ENCODE assay signal across 8 cellular contexts in the genomic region with DNA sequence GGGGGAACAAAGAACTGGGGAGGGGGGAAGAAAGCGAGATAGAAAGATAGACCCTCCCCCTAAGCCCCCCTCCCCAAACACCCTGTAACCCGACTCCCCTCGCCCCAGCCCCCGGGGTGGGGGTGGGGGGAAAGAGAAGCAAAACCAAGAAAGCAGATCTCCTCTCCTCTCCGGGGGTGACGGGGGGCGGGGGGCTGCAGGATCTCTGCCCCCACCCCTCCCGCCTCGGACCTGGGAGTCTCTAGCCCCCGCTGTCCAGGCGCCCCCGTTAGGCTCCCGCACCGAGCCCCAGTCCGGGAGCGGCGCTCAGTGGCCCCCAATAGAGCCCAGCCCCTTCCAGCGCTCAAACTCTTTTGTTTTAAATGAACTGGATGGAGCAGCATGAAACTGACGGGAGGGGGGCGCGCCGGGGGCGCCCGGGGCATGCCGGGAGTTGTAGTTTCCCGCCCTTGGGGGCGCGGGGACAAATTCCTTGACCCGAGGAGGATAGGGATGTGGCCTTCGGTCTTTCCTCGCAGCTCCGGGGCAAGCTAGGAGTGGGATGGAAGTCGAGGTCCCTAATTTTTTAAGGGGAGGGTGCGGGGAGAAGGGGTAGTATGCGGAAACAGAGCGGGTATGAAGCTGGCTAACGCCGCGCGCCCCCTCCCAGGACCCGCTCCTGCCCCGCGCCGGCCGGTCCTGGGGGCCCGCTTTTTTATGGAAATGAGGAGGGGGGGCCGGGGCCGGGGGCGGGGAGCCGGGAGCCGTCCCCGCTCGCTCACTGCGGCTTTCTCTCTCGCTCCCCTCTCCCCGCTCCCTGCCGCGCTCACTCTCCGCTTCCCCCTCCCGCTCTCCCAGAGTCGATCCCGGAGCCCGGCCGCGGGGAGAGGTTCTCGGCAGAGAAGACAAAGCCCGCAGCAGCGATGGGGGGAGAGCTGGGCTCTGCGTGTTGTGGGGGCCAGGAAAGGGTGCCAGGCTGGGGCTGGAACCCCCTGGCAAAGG. TPM values are rescaled to one million over a fixed set of nuclear protein-coding genes. Genes with fewer than 3 reads are reported as not detected.
DNase-seq lines count a peak whose midpoint lies in the region; ATAC-seq and TF ChIP-seq lines count a peak whose summit lies in the region.

A gene with protein sequence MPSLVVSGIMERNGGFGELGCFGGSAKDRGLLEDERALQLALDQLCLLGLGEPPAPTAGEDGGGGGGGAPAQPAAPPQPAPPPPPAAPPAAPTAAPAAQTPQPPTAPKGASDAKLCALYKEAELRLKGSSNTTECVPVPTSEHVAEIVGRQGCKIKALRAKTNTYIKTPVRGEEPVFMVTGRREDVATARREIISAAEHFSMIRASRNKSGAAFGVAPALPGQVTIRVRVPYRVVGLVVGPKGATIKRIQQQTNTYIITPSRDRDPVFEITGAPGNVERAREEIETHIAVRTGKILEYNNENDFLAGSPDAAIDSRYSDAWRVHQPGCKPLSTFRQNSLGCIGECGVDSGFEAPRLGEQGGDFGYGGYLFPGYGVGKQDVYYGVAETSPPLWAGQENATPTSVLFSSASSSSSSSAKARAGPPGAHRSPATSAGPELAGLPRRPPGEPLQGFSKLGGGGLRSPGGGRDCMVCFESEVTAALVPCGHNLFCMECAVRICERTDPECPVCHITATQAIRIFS (minus strand): TSS at position 355 of the 981 bp plus-strand sequence. CDS start 467 bp downstream, outside the sequence.

- no peaks in the 10 kb centered on the region for H3K9me3 ChIP-seq in left lung

- H3K27me3 ChIP-seq in dorsolateral prefrontal cortex, result no peaks in the 10 kb centered on the region
- peaks cover 0 to 55% of the 10 kb centered on the region in 2 donors for H3K27me3 ChIP-seq in left lung

- ATAC-seq in HG02678 (IDR thresholded peaks at IDR 0.05; ENCODE audit: unreplicated experiment) (peak; percentile 49), left lung (peak; percentile 85)

- peaks cover 75% of the 10 kb centered on the region for H3K27me3 Mint-ChIP-seq in activated CD4-positive, alpha-beta T cell treated with anti-CD3 and anti-CD28 coated beads, Interleukin-2, amount 10 ng/mL, durations not matched to agents 24 days and 14 days

- H3K4me1 ChIP-seq in left lung, result peaks cover 8 to 26% of the 10 kb centered on the region in 2 donors

- DNase-seq in CD1c-positive myeloid dendritic cell (ENCODE audit: extremely low spot score), result peak; percentile 62
- DNase-seq in NCI-H510A treated with DMSO at 0.1 percent for 48 hours (lab: John Stamatoyannopoulos, UW), result peak; percentile 86
- peak; percentile 90 for DNase-seq in activated CD4-positive, alpha-beta T cell treated with anti-CD3 and anti-CD28 coated beads, Interleukin-2, amount 10 ng/mL, durations not matched to agents 24 days and 14 days
- peak; percentile 71 to 90 (median 76) for DNase-seq in dorsolateral prefrontal cortex
- peak; percentile 79 to 89 for DNase-seq in left lung
- peak; percentile 66 for DNase-seq in stimulated activated CD4-positive, alpha-beta T cell treated with anti-CD3 and anti-CD28 coated beads, Interleukin-4, amount 100 ng/mL, for 1 hour
- DNase-seq in mesenteric fat pad (ENCODE audit: low spot score), result no peak

- TF ChIP-seq CTCF in dorsolateral prefrontal cortex (IDR thresholded peaks at IDR 0.05 in 54 of 56, conservative IDR thresholded peaks at IDR 0.05 in 2 of 56; ENCODE audit: low read depth in 1 of 56, partially characterized antibody in 56 of 56) (peak in 19 of 56 donors; percentile 7 to 47 (median 23)), left lung (IDR thresholded peaks at IDR 0.05) (no peak)

- H3K4me3 ChIP-seq in dorsolateral prefrontal cortex, result peak within 1 kb of the TSS; percentile 68 to 94 (median 84)
- H3K4me3 ChIP-seq in left lung, result peak within 1 kb of the TSS; percentile 62 to 63

- peaks cover 9% of the 10 kb centered on the region for H3K4me1 Mint-ChIP-seq in activated CD4-positive, alpha-beta T cell treated with anti-CD3 and anti-CD28 coated beads, Interleukin-2, amount 10 ng/mL, durations not matched to agents 24 days and 14 days

- H3K27ac Mint-ChIP-seq in activated CD4-positive, alpha-beta T cell treated with anti-CD3 and anti-CD28 coated beads, Interleukin-2, amount 10 ng/mL, durations not matched to agents 24 days and 14 days, result no peak within 1 kb of the TSS

- H3K36me3 ChIP-seq in left lung, result no peaks in the 10 kb centered on the region

- intact Hi-C loops in activated CD4-positive, alpha-beta T cell treated with anti-CD3 and anti-CD28 coated beads, Interleukin-2, amount 10 ng/mL, durations not matched to agents 24 days and 14 days (cut with micrococcal nuclease), result loop anchor here (1.0 kb wide), 1 partner anchor 28 kb away; a partner anchor contains a TSS
- intact Hi-C loops in dorsolateral prefrontal cortex (cut with DNase I) (loop anchor here (2.0 kb wide), 2 partner anchors 28 to 62 kb away; a partner anchor contains a TSS), left lung (cut with DNase I) (no loop called here)

- H3K27ac ChIP-seq in dorsolateral prefrontal cortex (peak within 1 kb of the TSS in 36 of 59 donors; percentile 6 to 86 (median 46)), left lung (peak within 1 kb of the TSS; percentile 37 to 45)

- peak within 1 kb of the TSS; percentile 87 for H3K4me3 Mint-ChIP-seq in activated CD4-positive, alpha-beta T cell treated with anti-CD3 and anti-CD28 coated beads, Interleukin-2, amount 10 ng/mL, durations not matched to agents 24 days and 14 days

- H3K9me3 Mint-ChIP-seq in activated CD4-positive, alpha-beta T cell treated with anti-CD3 and anti-CD28 coated beads, Interleukin-2, amount 10 ng/mL, durations not matched to agents 24 days and 14 days, result no peaks in the 10 kb centered on the region

- H3K36me3 Mint-ChIP-seq in activated CD4-positive, alpha-beta T cell treated with anti-CD3 and anti-CD28 coated beads, Interleukin-2, amount 10 ng/mL, durations not matched to agents 24 days and 14 days (ENCODE audit: low read depth), result no peaks in the 10 kb centered on the region

RNA-seq across cellular contexts. Expression of the gene that starts here (rescaled TPM):
- total RNA-seq in activated CD4-positive, alpha-beta T cell treated with anti-CD3 and anti-CD28 coated beads, Interleukin-2, amount 10 ng/mL, durations not matched to agents 24 days and 14 days, result 0.24 and 0.84 TPM in 2 replicates
- total RNA-seq in dorsolateral prefrontal cortex (1 to 10 TPM in 84 of 120 experiments, under 1 TPM in 36; 0.44 to 4.6 (median 1.3) TPM), left lung (1 to 10 TPM in 1 of 2 donors, under 1 TPM in 1; 0.86 to 3.6 TPM), mesenteric fat pad (0.58 TPM)

Comparison
In these comparisons a context has a peak if more than half of its experiments do, and no peak if none do; other contexts are left out.
1. Peak in DNase-seq in activated CD4-positive, alpha-beta T cell treated with anti-CD3 and anti-CD28 coated beads, Interleukin-2, amount 10 ng/mL, durations not matched to agents 24 days and 14 days; RNA of the gene not detected or under 1 TPM.
2. intact Hi-C loops: an anchor here in activated CD4-positive, alpha-beta T cell treated with anti-CD3 and anti-CD28 coated beads, Interleukin-2, amount 10 ng/mL, durations not matched to agents 24 days and 14 days (1.0 kb wide) and dorsolateral prefrontal cortex (2.0 kb wide); none called in left lung.